8 cellular contexts compared by ENCODE assay signal in genomic region chr5:30450153-30450552, GRCh38.
"Had no signal": no experiment of that assay in that cellular context is flagged by ENCODE, and none has a peak within 500 bp of the region (broad histone marks: within the 10 kb centered on the region; RNA-seq: fewer than 3 reads in every experiment).

No MANE protein-coding gene starts in this region.

- H3K9ac ChIP-seq: GM23248 had no signal

- H2AFZ ChIP-seq: GM23248 had no signal

- ATAC-seq: HCT116 had no signal

- DNase-seq: GM23248, GOT3, H7, HFFc6, KG1 had no signal

- H3K4me3 ChIP-seq: GM23248, HAP-1 had no signal

- H3K36me3 ChIP-seq: HAP-1 had no signal

- H3K9me3 ChIP-seq: HAP-1 had no signal

- H3K27ac ChIP-seq: GM23248, HL-60 had no signal
